ENCODE assay signal across 20 cellular contexts in the genomic region with DNA sequence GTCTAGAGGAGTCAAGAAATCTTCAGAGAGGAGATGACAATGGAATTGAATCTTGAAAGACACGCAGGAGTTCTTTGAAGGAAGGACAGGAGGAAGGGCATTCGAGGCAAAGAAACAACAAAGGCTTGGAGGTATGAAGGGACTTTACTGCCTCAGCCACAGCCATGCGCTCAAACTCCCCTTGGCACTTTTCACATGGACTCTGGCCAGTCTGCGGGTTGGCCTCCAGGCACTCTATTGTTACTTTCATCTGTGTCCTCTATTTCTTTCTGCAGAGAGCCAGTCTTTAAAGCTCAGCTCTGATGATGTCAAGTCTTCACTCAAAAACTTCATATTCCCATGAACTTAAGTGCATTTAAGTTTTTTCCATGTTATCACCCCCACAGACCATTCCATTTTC.
"Had no signal": no experiment of that assay in that cellular context is flagged by ENCODE, and none has a peak within 500 bp of the region (broad histone marks: within the 10 kb centered on the region; RNA-seq: fewer than 3 reads in every experiment).

No MANE protein-coding gene starts in this region.

- H2AFZ ChIP-seq: neural progenitor cell had no signal

- H3K9ac ChIP-seq: neural progenitor cell had no signal

- H3K27me3 ChIP-seq: esophagus muscularis mucosa, foreskin keratinocyte, neural progenitor cell, sigmoid colon, testis, tibial artery had no signal

- H3K9me3 ChIP-seq: esophagus muscularis mucosa, psoas muscle, sigmoid colon, testis, tibial artery had no signal

- H3K4me3 ChIP-seq: coronary artery, esophagus muscularis mucosa, lung, neural progenitor cell, psoas muscle, sigmoid colon, testis, tibial artery had no signal

- H3K4me2 ChIP-seq: neural progenitor cell had no signal

- H3K4me1 ChIP-seq: foreskin keratinocyte, testis had no signal

- DNase-seq: dermis blood vessel endothelial cell; effector memory CD4-positive, alpha-beta T cell; foreskin keratinocyte; immature natural killer cell; islet precursor cell; mesenchymal stem cell; naive thymus-derived CD4-positive, alpha-beta T cell; psoas muscle; right cardiac atrium; sigmoid colon; stimulated activated CD4-positive, alpha-beta T cell treated with anti-CD3 and anti-CD28 coated beads, Interleukin-4, amount 100 ng/mL, for 4 hours; stimulated activated naive CD8-positive, alpha-beta T cell treated with anti-CD3 and anti-CD28 coated beads, Interleukin-15, Interleukin-2, amounts not matched to agents 100 U/mL and 50 U/mL, for 24 hours; testis; tibial artery had no signal

- ATAC-seq: foreskin keratinocyte; naive thymus-derived CD4-positive, alpha-beta T cell; right cardiac atrium; stimulated activated memory B cell treated with anti-CD40 and anti-IgM and Interleukin-4, amounts not matched to agents 10 μg/mL and 1 μg/mL and 100 μg/mL, for 72 hours; stimulated activated naive CD8-positive, alpha-beta T cell treated with anti-CD3 and anti-CD28 coated beads, Interleukin-15, Interleukin-2, amounts not matched to agents 100 U/mL and 50 U/mL, for 24 hours had no signal

- H3K27ac ChIP-seq: coronary artery, esophagus muscularis mucosa, foreskin keratinocyte, neural progenitor cell, psoas muscle, sigmoid colon, testis, tibial artery had no signal

- FAIRE-seq: endothelial cell of umbilical vein had no signal
